In genomic region chr4:186190456-186191265, GRCh38 we compare ENCODE assay signal across 8 cellular contexts. TPM values are rescaled to one million over a fixed set of nuclear protein-coding genes. Genes with fewer than 3 reads are reported as not detected.
DNase-seq lines count a peak whose midpoint lies in the region; ATAC-seq and TF ChIP-seq lines count a peak whose summit lies in the region.

No MANE protein-coding gene starts in this region.

- H3K79me2 ChIP-seq in OCI-LY3 (ENCODE audit: low read length), result no peaks in the 10 kb centered on the region

- ATAC-seq in GM19025 (IDR thresholded peaks at IDR 0.05; ENCODE audit: low read depth, unreplicated experiment) (peak; percentile 22), HG03135 (IDR thresholded peaks at IDR 0.05; ENCODE audit: unreplicated experiment) (peak; percentile 35)

- no peaks in the 10 kb centered on the region for H3K36me3 ChIP-seq in BE2C
- H3K36me3 ChIP-seq in OCI-LY3 (replicated peaks; ENCODE audit: low read depth, low read length), result no peaks in the 10 kb centered on the region
- H3K36me3 ChIP-seq in cardiac muscle cell, result no peaks in the 10 kb centered on the region

- CTCF ChIA-PET in activated naive CD4-positive, alpha-beta T cell treated with anti-CD3 and anti-CD28 coated beads for 36 hours (lab: Charles Lee), result interaction anchor here (5.9 kb wide), 1 partner anchor 13 kb away, joined by 44 read pairs; no protein-coding TSS in a partner anchor

- no peaks in the 10 kb centered on the region for H3K27me3 Mint-ChIP-seq in activated naive CD4-positive, alpha-beta T cell treated with anti-CD3 and anti-CD28 coated beads for 36 hours (ENCODE audit: low read depth)

- H3K4me1 ChIP-seq in BE2C, result no peaks in the 10 kb centered on the region
- H3K4me1 ChIP-seq in OCI-LY3 (ENCODE audit: low read length), result no peaks in the 10 kb centered on the region
- H3K4me1 ChIP-seq in cardiac muscle cell (ENCODE audit: low read depth), result peaks cover 10% of the 10 kb centered on the region

- intact Hi-C loops in activated naive CD4-positive, alpha-beta T cell treated with anti-CD3 and anti-CD28 coated beads for 36 hours (cut with micrococcal nuclease), result loop anchor here (1.0 to 5.0 kb wide), 8 partner anchors 12 to 794 kb away; partner anchors contain the start of genes ANKRD37, CCDC110, FAM149A and UFSP2

- H3K27ac ChIP-seq in OCI-LY3 (ENCODE audit: low read length) (peak overlapping the region; percentile 50), cardiac muscle cell (peak overlapping the region; percentile 70)

- H3K9me3 ChIP-seq in BE2C (no peaks in the 10 kb centered on the region), OCI-LY3 (ENCODE audit: insufficient read depth, low read length) (no peaks in the 10 kb centered on the region), cardiac muscle cell (ENCODE audit: low read depth) (no peaks in the 10 kb centered on the region)

- peak overlapping the region; percentile 67 for H3K9ac ChIP-seq in OCI-LY3 (ENCODE audit: low read length)

- H3K4me1 Mint-ChIP-seq in activated naive CD4-positive, alpha-beta T cell treated with anti-CD3 and anti-CD28 coated beads for 36 hours (ENCODE audit: low read depth), result peaks cover 33% of the 10 kb centered on the region

- H3K4me3 ChIP-seq in BE2C (ENCODE audit: low read depth, low read length) (peak overlapping the region; percentile 83), OCI-LY3 (ENCODE audit: low read length) (peak overlapping the region; percentile 83), cardiac muscle cell (peak overlapping the region; percentile 81)

- H3K9me3 Mint-ChIP-seq in activated naive CD4-positive, alpha-beta T cell treated with anti-CD3 and anti-CD28 coated beads for 36 hours, result no peaks in the 10 kb centered on the region

- peak overlapping the region; percentile 65 for H3K4me2 ChIP-seq in OCI-LY3 (ENCODE audit: low read length)

- peak overlapping the region; percentile 92 for H3K27ac Mint-ChIP-seq in activated naive CD4-positive, alpha-beta T cell treated with anti-CD3 and anti-CD28 coated beads for 36 hours

- peaks cover 5% of the 10 kb centered on the region for H3K36me3 Mint-ChIP-seq in activated naive CD4-positive, alpha-beta T cell treated with anti-CD3 and anti-CD28 coated beads for 36 hours (ENCODE audit: low read depth)

- H3K27me3 ChIP-seq in BE2C (peaks cover 48% of the 10 kb centered on the region), OCI-LY3 (ENCODE audit: low read depth, low read length) (no peaks in the 10 kb centered on the region), cardiac muscle cell (no peaks in the 10 kb centered on the region)

- DNase-seq in BE2C (peak; percentile 24), cardiac muscle cell (ENCODE audit: low read depth in 1 of 2, low spot score in 1 of 2) (peak; percentile 22 to 60), pons (ENCODE audit: low spot score) (peak; percentile 43), COLO829 (ENCODE audit: low spot score) (no peak)
- peak; percentile 50 for DNase-seq in activated naive CD4-positive, alpha-beta T cell treated with anti-CD3 and anti-CD28 coated beads for 36 hours

- TF ChIP-seq CTCF in BE2C (IDR thresholded peaks at IDR 0.05; ENCODE audit: low read depth, low read length) (0 out of 2 replicates have a peak, but pooled peaks have one; percentile 1), OCI-LY3 (IDR thresholded peaks at IDR 0.05; ENCODE audit: low read depth, low read length) (no peak), cardiac muscle cell (IDR thresholded peaks at IDR 0.05; ENCODE audit: low read depth, low read length) (peak; percentile 7)

- H2AFZ ChIP-seq in OCI-LY3 (ENCODE audit: low read depth, low read length), result peak overlapping the region; percentile 77; the same call in 1 of the 2 replicates

- H3K4me3 Mint-ChIP-seq in activated naive CD4-positive, alpha-beta T cell treated with anti-CD3 and anti-CD28 coated beads for 36 hours, result peak overlapping the region; percentile 85

- H4K20me1 ChIP-seq in OCI-LY3 (ENCODE audit: insufficient read depth, low read length), result no peaks in the 10 kb centered on the region

RNA-seq across cellular contexts. Expression of gene CYP4V2, which starts 0.7 kb away (rescaled TPM):
- polyA plus RNA-seq in BE2C (2012; ENCODE audit: insufficient read depth, insufficient read length, low read depth), result 1.3 TPM
- total RNA-seq in activated naive CD4-positive, alpha-beta T cell treated with anti-CD3 and anti-CD28 coated beads for 36 hours, result 1 to 10 TPM; 3.3 TPM
- 4.8 and 7.3 TPM in 2 replicates for total RNA-seq in cardiac muscle cell
- 5.9 and 7.2 TPM in 2 replicates for polyA plus RNA-seq in cardiac muscle cell

RNA-seq across cellular contexts. Expression of gene KLKB1, which starts 36.6 kb away (rescaled TPM):
- not detected for polyA plus RNA-seq in BE2C (2012; ENCODE audit: insufficient read depth, insufficient read length, low read depth)
- total RNA-seq in activated naive CD4-positive, alpha-beta T cell treated with anti-CD3 and anti-CD28 coated beads for 36 hours, result not detected
- total RNA-seq in cardiac muscle cell, result 0.09 TPM in 1 of 2 replicates, not detected in the other
- not detected in 2 replicates for polyA plus RNA-seq in cardiac muscle cell
